In the genomic region with DNA sequence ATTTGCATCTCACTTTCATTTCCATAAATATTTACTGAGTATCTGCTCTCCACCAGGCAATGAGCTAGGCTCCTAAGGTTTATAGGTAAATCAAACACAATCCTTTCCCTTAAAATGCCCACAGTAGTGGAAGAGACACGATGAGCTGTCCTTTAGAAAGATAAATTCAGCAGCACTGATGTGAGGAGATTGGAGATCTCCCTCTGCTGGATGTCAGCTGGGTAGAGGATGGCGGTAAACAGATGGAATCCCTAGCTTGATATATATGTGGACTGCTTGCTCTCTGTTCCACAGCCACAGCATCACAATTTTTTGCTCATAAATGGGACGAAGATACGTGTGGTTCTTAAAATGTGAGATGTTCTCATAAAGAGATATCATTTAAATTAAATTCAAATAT, we compare ENCODE assay signal across 1 cellular context.
TF ChIP-seq lines count a peak whose summit lies in the region.

No MANE protein-coding gene starts in this region.

TF ChIP-seq in GM23338, 12 proteins besides CTCF, POLR2A, EP300 and RAD21 (continued from another document):
- TF ChIP-seq, protein P1, sequence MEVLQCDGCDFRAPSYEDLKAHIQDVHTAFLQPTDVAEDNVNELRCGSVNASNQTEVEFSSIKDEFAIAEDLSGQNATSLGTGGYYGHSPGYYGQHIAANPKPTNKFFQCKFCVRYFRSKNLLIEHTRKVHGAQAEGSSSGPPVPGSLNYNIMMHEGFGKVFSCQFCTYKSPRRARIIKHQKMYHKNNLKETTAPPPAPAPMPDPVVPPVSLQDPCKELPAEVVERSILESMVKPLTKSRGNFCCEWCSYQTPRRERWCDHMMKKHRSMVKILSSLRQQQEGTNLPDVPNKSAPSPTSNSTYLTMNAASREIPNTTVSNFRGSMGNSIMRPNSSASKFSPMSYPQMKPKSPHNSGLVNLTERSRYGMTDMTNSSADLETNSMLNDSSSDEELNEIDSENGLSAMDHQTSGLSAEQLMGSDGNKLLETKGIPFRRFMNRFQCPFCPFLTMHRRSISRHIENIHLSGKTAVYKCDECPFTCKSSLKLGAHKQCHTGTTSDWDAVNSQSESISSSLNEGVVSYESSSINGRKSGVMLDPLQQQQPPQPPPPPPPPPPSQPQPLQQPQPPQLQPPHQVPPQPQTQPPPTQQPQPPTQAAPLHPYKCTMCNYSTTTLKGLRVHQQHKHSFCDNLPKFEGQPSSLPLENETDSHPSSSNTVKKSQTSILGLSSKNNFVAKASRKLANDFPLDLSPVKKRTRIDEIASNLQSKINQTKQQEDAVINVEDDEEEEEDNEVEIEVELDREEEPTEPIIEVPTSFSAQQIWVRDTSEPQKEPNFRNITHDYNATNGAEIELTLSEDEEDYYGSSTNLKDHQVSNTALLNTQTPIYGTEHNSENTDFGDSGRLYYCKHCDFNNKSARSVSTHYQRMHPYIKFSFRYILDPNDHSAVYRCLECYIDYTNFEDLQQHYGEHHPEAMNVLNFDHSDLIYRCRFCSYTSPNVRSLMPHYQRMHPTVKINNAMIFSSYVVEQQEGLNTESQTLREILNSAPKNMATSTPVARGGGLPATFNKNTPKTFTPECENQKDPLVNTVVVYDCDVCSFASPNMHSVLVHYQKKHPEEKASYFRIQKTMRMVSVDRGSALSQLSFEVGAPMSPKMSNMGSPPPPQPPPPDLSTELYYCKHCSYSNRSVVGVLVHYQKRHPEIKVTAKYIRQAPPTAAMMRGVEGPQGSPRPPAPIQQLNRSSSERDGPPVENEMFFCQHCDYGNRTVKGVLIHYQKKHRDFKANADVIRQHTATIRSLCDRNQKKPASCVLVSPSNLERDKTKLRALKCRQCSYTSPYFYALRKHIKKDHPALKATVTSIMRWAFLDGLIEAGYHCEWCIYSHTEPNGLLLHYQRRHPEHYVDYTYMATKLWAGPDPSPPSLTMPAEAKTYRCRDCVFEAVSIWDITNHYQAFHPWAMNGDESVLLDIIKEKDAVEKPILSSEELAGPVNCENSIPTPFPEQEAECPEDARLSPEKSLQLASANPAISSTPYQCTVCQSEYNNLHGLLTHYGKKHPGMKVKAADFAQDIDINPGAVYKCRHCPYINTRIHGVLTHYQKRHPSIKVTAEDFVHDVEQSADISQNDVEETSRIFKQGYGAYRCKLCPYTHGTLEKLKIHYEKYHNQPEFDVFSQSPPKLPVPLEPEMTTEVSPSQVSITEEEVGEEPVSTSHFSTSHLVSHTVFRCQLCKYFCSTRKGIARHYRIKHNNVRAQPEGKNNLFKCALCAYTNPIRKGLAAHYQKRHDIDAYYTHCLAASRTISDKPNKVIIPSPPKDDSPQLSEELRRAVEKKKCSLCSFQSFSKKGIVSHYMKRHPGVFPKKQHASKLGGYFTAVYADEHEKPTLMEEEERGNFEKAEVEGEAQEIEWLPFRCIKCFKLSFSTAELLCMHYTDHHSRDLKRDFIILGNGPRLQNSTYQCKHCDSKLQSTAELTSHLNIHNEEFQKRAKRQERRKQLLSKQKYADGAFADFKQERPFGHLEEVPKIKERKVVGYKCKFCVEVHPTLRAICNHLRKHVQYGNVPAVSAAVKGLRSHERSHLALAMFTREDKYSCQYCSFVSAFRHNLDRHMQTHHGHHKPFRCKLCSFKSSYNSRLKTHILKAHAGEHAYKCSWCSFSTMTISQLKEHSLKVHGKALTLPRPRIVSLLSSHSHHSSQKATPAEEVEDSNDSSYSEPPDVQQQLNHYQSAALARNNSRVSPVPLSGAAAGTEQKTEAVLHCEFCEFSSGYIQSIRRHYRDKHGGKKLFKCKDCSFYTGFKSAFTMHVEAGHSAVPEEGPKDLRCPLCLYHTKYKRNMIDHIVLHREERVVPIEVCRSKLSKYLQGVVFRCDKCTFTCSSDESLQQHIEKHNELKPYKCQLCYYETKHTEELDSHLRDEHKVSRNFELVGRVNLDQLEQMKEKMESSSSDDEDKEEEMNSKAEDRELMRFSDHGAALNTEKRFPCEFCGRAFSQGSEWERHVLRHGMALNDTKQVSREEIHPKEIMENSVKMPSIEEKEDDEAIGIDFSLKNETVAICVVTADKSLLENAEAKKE (CRISPR knock-in tag; IDR thresholded peaks at IDR 0.05) = no peak
- no peak for TF ChIP-seq POLR2AphosphoS5 (IDR thresholded peaks at IDR 0.05; ENCODE audit: low read depth)
